Comparison of ENCODE assay signal across 19 cellular contexts in the genomic region with DNA sequence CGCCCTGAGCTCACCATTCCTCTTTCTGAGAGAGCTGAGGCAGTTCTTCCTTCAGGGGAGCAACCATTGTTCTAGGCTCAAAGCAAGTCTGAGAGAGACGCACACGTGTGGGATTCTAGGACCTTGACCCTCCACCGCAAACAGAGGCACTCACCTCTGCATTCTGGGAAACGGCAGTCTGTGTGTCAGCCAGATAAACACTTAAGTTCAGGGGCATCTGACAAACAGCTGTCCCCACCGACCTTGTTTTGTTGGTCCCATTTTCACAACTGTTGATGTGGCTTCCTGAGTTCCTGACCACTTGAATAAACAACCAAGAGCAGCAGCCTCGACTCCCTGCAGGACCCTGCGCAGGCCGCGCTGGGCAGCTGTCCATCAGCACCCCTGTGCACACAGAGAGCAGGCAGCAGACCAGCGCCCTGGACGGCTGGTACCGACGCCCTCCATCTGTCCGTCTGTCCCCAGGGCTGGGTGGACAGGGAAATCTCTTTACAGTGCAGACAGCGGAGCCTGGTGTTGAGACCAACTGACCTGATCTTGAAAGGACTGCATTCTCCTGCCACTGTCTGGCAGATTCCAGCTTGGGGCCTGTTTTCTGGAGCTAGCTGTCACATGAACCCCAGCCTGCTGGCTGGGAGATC.
DNase-seq lines count a peak whose midpoint lies in the region; ATAC-seq and TF ChIP-seq lines count a peak whose summit lies in the region.
"Had no signal": no experiment of that assay in that cellular context is flagged by ENCODE, and none has a peak within 500 bp of the region (broad histone marks: within the 10 kb centered on the region; RNA-seq: fewer than 3 reads in every experiment).

No MANE protein-coding gene starts in this region.

- no peaks in the 10 kb centered on the region for H3K27me3 ChIP-seq in left lung
- H3K27me3 ChIP-seq: ascending aorta had no signal

- DNase-seq in NCI-H510A treated with DMSO at 0.1 percent for 48 hours (lab: John Stamatoyannopoulos, UW) (peak; percentile 23), NCI-H510A (lab: John Stamatoyannopoulos, UW) (no peak), dermis blood vessel endothelial cell (peak; percentile 62), left lobe of liver (ENCODE audit: low spot score) (no peak), retina (peak; percentile 60), activated gamma-delta T cell treated with Interleukin-2 at 50 U/mL for 16 hours (no peak), left lung (no peak)
- DNase-seq: 8988T; activated B cell treated with CpG ODN at 0.5 μM for 24 hours; DMS79; Karpas-422; NCI-H1105; NCI-H2171; stimulated activated naive CD8-positive, alpha-beta T cell treated with anti-CD3 and anti-CD28 coated beads, Interleukin-15, Interleukin-2, amounts not matched to agents 100 U/mL and 50 U/mL, for 24 hours; T-helper 1 cell had no signal

- no peak overlapping the region for H3K4me3 ChIP-seq in left lung
- H3K4me3 ChIP-seq: ascending aorta, coronary artery had no signal

- no peak overlapping the region for H3K27ac ChIP-seq in left lung
- H3K27ac ChIP-seq: ascending aorta, coronary artery had no signal

- H3K9me3 ChIP-seq in left lung: no peaks in the 10 kb centered on the region
- H3K9me3 ChIP-seq: ascending aorta had no signal

- H3K36me3 ChIP-seq in left lung: no peaks in the 10 kb centered on the region
- H3K36me3 ChIP-seq: ascending aorta had no signal

- peak; percentile 65 for ATAC-seq in left lobe of liver
- ATAC-seq in left lung: no peak
- no peak for ATAC-seq in HG02885 (IDR thresholded peaks at IDR 0.05; ENCODE audit: poor library complexity, unreplicated experiment)
- ATAC-seq: esophagus mucosa; stimulated activated naive CD8-positive, alpha-beta T cell treated with anti-CD3 and anti-CD28 coated beads, Interleukin-15, Interleukin-2, amounts not matched to agents 100 U/mL and 50 U/mL, for 24 hours had no signal

- no peak for TF ChIP-seq CTCF in left lung (IDR thresholded peaks at IDR 0.05)

- intact Hi-C loops in left lung (cut with DNase I): no loop called here

- peaks cover 0 to 6% of the 10 kb centered on the region in 2 donors for H3K4me1 ChIP-seq in left lung
- H3K4me1 ChIP-seq: ascending aorta had no signal

Comparison
In these comparisons a context has a peak if more than half of its experiments do, and no peak if none do; other contexts are left out.
1. DNase-seq: peak in NCI-H510A treated with DMSO at 0.1 percent for 48 hours (single experiment), dermis blood vessel endothelial cell (single experiment) and retina (single experiment); none in NCI-H510A (single experiment), left lobe of liver (single experiment), activated gamma-delta T cell treated with Interleukin-2 at 50 U/mL for 16 hours (single experiment) and left lung (0 of 2).